In the genomic region with DNA sequence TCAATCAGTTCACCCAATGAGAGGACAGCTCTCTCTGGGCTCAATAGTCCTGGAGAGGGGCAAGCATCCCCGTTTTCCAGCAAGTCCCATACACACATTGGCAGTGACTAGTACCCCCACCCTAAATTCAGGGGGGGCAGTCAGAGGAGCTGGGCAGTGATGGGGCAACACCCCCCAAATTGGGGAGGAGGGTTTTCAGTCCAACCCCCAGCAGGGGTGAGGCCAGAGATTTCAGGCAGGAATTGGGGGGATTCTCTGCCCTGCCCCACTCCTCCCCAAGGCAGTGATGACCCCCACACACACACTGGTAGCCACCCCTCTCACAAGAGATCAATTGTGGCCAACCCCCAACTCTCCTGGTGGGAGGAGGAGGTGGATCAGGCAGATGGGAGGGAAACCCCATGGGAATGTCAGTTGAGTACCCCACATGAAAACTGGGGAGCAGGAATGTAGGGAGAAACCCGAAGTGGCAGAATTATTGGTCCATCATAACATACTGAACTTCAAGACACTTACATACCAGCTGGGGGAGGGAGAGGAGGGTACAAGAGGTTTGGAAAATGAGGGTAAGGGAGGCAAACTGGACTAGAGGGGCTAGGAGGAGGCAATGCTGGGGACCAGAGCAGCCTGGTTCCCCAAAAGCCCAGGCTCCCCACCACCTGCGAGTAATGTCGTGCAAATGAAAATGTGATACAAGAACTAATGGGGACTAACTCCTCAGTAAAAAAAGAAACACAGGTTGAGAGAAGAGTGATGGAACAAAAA, we compare ENCODE assay signal across 2 cellular contexts.
TF ChIP-seq lines count a peak whose summit lies in the region.

No MANE protein-coding gene starts in this region.

TF ChIP-seq in neural cell, 6 proteins besides CTCF, POLR2A, EP300 and RAD21:
- TF ChIP-seq TAF1 (IDR thresholded peaks at IDR 0.05; ENCODE audit: low read depth) (no peak), MXI1 (conservative IDR thresholded peaks at IDR 0.05; ENCODE audit: poor library complexity, severe bottlenecking) (no peak)

TF ChIP-seq in HepG2, 621 proteins besides CTCF, POLR2A, EP300 and RAD21:
- TF ChIP-seq, protein P1, sequence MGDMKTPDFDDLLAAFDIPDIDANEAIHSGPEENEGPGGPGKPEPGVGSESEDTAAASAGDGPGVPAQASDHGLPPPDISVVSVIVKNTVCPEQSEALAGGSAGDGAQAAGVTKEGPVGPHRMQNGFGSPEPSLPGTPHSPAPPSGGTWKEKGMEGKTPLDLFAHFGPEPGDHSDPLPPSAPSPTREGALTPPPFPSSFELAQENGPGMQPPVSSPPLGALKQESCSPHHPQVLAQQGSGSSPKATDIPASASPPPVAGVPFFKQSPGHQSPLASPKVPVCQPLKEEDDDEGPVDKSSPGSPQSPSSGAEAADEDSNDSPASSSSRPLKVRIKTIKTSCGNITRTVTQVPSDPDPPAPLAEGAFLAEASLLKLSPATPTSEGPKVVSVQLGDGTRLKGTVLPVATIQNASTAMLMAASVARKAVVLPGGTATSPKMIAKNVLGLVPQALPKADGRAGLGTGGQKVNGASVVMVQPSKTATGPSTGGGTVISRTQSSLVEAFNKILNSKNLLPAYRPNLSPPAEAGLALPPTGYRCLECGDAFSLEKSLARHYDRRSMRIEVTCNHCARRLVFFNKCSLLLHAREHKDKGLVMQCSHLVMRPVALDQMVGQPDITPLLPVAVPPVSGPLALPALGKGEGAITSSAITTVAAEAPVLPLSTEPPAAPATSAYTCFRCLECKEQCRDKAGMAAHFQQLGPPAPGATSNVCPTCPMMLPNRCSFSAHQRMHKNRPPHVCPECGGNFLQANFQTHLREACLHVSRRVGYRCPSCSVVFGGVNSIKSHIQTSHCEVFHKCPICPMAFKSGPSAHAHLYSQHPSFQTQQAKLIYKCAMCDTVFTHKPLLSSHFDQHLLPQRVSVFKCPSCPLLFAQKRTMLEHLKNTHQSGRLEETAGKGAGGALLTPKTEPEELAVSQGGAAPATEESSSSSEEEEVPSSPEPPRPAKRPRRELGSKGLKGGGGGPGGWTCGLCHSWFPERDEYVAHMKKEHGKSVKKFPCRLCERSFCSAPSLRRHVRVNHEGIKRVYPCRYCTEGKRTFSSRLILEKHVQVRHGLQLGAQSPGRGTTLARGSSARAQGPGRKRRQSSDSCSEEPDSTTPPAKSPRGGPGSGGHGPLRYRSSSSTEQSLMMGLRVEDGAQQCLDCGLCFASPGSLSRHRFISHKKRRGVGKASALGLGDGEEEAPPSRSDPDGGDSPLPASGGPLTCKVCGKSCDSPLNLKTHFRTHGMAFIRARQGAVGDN (CRISPR knock-in tag; IDR thresholded peaks at IDR 0.05), result no peak
- TF ChIP-seq, protein P2, sequence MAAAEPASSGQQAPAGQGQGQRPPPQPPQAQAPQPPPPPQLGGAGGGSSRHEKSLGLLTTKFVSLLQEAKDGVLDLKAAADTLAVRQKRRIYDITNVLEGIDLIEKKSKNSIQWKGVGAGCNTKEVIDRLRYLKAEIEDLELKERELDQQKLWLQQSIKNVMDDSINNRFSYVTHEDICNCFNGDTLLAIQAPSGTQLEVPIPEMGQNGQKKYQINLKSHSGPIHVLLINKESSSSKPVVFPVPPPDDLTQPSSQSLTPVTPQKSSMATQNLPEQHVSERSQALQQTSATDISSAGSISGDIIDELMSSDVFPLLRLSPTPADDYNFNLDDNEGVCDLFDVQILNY (CRISPR knock-in tag; conservative IDR thresholded peaks at IDR 0.05), result no peak
- no peak for TF ChIP-seq XRCC5 (optimal IDR thresholded peaks at IDR 0.05; ENCODE audit: low read length)
- TF ChIP-seq SP1 (IDR thresholded peaks at IDR 0.05), result no peak
- no peak for TF ChIP-seq SP1 (CRISPR knock-in tag; IDR thresholded peaks at IDR 0.05)
- no peak for TF ChIP-seq ZNF879 (CRISPR knock-in tag; IDR thresholded peaks at IDR 0.05)
- TF ChIP-seq, protein P3, sequence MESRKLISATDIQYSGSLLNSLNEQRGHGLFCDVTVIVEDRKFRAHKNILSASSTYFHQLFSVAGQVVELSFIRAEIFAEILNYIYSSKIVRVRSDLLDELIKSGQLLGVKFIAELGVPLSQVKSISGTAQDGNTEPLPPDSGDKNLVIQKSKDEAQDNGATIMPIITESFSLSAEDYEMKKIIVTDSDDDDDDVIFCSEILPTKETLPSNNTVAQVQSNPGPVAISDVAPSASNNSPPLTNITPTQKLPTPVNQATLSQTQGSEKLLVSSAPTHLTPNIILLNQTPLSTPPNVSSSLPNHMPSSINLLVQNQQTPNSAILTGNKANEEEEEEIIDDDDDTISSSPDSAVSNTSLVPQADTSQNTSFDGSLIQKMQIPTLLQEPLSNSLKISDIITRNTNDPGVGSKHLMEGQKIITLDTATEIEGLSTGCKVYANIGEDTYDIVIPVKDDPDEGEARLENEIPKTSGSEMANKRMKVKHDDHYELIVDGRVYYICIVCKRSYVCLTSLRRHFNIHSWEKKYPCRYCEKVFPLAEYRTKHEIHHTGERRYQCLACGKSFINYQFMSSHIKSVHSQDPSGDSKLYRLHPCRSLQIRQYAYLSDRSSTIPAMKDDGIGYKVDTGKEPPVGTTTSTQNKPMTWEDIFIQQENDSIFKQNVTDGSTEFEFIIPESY (CRISPR knock-in tag; IDR thresholded peaks at IDR 0.05), result no peak
- TF ChIP-seq SUZ12 (IDR thresholded peaks at IDR 0.05; ENCODE audit: low read depth, low read length), result no peak
- TF ChIP-seq, protein P4, sequence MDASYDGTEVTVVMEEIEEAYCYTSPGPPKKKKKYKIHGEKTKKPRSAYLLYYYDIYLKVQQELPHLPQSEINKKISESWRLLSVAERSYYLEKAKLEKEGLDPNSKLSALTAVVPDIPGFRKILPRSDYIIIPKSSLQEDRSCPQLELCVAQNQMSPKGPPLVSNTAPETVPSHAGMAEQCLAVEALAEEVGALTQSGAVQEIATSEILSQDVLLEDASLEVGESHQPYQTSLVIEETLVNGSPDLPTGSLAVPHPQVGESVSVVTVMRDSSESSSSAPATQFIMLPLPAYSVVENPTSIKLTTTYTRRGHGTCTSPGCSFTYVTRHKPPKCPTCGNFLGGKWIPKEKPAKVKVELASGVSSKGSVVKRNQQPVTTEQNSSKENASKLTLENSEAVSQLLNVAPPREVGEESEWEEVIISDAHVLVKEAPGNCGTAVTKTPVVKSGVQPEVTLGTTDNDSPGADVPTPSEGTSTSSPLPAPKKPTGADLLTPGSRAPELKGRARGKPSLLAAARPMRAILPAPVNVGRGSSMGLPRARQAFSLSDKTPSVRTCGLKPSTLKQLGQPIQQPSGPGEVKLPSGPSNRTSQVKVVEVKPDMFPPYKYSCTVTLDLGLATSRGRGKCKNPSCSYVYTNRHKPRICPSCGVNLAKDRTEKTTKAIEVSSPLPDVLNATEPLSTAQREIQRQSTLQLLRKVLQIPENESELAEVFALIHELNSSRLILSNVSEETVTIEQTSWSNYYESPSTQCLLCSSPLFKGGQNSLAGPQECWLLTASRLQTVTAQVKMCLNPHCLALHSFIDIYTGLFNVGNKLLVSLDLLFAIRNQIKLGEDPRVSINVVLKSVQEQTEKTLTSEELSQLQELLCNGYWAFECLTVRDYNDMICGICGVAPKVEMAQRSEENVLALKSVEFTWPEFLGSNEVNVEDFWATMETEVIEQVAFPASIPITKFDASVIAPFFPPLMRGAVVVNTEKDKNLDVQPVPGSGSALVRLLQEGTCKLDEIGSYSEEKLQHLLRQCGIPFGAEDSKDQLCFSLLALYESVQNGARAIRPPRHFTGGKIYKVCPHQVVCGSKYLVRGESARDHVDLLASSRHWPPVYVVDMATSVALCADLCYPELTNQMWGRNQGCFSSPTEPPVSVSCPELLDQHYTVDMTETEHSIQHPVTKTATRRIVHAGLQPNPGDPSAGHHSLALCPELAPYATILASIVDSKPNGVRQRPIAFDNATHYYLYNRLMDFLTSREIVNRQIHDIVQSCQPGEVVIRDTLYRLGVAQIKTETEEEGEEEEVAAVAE (CRISPR knock-in tag; IDR thresholded peaks at IDR 0.05; ENCODE audit: borderline replicate concordance), result no peak
- no peak for TF ChIP-seq JUNB (CRISPR knock-in tag; IDR thresholded peaks at IDR 0.05; ENCODE audit: borderline replicate concordance)
